1 cellular context compared by ENCODE assay signal in the genomic region with DNA sequence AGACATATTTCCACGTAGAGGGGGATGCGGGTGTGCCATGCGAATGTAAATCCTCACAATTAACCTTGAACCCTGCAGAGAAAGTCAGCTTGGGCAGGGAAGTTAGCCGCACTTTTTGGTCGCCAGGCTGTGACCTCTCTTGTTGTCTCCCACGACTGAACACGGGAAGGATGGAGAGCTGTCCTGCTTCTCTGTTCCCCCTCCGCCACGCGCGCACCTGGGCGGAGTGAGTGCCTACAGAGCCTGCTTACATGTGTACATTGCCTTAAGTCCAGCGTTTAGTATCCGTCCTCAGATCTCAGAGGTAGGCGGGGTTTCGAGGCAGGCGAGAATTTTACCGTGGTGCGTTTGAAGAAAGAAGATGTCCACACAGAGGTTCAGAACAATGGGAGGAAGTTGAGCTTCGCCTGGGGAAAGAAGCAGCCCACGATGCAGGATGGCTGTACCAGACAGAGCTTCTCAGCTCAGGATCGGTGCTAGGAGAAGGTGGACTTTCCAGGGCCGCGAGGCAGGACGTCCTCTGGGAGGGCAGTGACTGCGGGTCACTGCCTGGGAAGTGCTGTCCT.
TF ChIP-seq lines count a peak whose summit lies in the region.

No MANE protein-coding gene starts in this region.

TF ChIP-seq in K562, 482 proteins besides CTCF, POLR2A, EP300 and RAD21 (continued from another document and continues in another):
- TF ChIP-seq, protein P1, sequence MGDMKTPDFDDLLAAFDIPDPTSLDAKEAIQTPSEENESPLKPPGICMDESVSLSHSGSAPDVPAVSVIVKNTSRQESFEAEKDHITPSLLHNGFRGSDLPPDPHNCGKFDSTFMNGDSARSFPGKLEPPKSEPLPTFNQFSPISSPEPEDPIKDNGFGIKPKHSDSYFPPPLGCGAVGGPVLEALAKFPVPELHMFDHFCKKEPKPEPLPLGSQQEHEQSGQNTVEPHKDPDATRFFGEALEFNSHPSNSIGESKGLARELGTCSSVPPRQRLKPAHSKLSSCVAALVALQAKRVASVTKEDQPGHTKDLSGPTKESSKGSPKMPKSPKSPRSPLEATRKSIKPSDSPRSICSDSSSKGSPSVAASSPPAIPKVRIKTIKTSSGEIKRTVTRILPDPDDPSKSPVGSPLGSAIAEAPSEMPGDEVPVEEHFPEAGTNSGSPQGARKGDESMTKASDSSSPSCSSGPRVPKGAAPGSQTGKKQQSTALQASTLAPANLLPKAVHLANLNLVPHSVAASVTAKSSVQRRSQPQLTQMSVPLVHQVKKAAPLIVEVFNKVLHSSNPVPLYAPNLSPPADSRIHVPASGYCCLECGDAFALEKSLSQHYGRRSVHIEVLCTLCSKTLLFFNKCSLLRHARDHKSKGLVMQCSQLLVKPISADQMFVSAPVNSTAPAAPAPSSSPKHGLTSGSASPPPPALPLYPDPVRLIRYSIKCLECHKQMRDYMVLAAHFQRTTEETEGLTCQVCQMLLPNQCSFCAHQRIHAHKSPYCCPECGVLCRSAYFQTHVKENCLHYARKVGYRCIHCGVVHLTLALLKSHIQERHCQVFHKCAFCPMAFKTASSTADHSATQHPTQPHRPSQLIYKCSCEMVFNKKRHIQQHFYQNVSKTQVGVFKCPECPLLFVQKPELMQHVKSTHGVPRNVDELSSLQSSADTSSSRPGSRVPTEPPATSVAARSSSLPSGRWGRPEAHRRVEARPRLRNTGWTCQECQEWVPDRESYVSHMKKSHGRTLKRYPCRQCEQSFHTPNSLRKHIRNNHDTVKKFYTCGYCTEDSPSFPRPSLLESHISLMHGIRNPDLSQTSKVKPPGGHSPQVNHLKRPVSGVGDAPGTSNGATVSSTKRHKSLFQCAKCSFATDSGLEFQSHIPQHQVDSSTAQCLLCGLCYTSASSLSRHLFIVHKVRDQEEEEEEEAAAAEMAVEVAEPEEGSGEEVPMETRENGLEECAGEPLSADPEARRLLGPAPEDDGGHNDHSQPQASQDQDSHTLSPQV (IDR thresholded peaks at IDR 0.05), result no peak
- TF ChIP-seq, protein P2, sequence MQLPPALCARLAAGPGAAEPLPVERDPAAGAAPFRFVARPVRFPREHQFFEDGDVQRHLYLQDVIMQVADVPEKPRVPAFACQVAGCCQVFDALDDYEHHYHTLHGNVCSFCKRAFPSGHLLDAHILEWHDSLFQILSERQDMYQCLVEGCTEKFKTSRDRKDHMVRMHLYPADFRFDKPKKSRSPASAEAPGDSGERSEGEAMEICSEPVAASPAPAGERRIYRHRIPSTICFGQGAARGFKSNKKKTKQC (CRISPR knock-in tag; IDR thresholded peaks at IDR 0.05), result no peak; the same call in none of the 2 replicates
- no peak for TF ChIP-seq MEF2D (tag; conservative IDR thresholded peaks at IDR 0.05; ENCODE audit: low read depth)
- TF ChIP-seq BRCA1 (IDR thresholded peaks at IDR 0.05), result no peak
- no peak for TF ChIP-seq BRCA1 (CRISPR knock-in tag; IDR thresholded peaks at IDR 0.05)
- no peak for TF ChIP-seq ZNF644 (tag; IDR thresholded peaks at IDR 0.05; ENCODE audit: low read depth)
- TF ChIP-seq ZC3H11A (IDR thresholded peaks at IDR 0.05; ENCODE audit: low read depth, low read length), result no peak
- TF ChIP-seq POU5F1 (IDR thresholded peaks at IDR 0.05; ENCODE audit: borderline replicate concordance, low read depth, low read length, partially characterized antibody), result no peak
- TF ChIP-seq, protein P3, sequence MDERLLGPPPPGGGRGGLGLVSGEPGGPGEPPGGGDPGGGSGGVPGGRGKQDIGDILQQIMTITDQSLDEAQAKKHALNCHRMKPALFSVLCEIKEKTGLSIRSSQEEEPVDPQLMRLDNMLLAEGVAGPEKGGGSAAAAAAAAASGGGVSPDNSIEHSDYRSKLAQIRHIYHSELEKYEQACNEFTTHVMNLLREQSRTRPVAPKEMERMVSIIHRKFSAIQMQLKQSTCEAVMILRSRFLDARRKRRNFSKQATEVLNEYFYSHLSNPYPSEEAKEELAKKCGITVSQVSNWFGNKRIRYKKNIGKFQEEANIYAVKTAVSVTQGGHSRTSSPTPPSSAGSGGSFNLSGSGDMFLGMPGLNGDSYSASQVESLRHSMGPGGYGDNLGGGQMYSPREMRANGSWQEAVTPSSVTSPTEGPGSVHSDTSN (CRISPR knock-in tag; IDR thresholded peaks at IDR 0.05; ENCODE audit: low read depth), result no peak
- TF ChIP-seq, protein P3 (tag; conservative IDR thresholded peaks at IDR 0.05; ENCODE audit: low read depth), result no peak
- peak; percentile 24 for TF ChIP-seq TBP (optimal IDR thresholded peaks at IDR 0.05; ENCODE audit: low read depth, low read length)
- TF ChIP-seq RBM22 (IDR thresholded peaks at IDR 0.05; ENCODE audit: low read depth, low read length, poor library complexity, severe bottlenecking), result no peak
- TF ChIP-seq CBFA2T2 (conservative IDR thresholded peaks at IDR 0.05), result no peak
- TF ChIP-seq TEAD4 (IDR thresholded peaks at IDR 0.05; ENCODE audit: low read length), result peak; percentile 33; the same call in 1 of the 2 replicates
- no peak for TF ChIP-seq TEAD4 (CRISPR knock-in tag; IDR thresholded peaks at IDR 0.05; ENCODE audit: borderline replicate concordance)
- TF ChIP-seq ZNF707 (CRISPR knock-in tag; conservative IDR thresholded peaks at IDR 0.05), result no peak
- TF ChIP-seq SREBF1 (IDR thresholded peaks at IDR 0.05; ENCODE audit: borderline replicate concordance, low read depth, low read length), result no peak
- TF ChIP-seq LARP7 (IDR thresholded peaks at IDR 0.05), result no peak; the same call in 1 of the 2 replicates
- TF ChIP-seq SMARCC2 (IDR thresholded peaks at IDR 0.05; ENCODE audit: low read depth), result 0 out of 2 replicates have a peak, but pooled peaks have one; percentile 24
- TF ChIP-seq CHCHD3 (CRISPR knock-in tag; IDR thresholded peaks at IDR 0.05), result no peak
- no peak for TF ChIP-seq ZC3H4 (CRISPR knock-in tag; IDR thresholded peaks at IDR 0.05; ENCODE audit: borderline replicate concordance)
- no peak for TF ChIP-seq SRSF9 (IDR thresholded peaks at IDR 0.05; ENCODE audit: borderline replicate concordance, low read depth, low read length)
- TF ChIP-seq ZNF75A (CRISPR knock-in tag; IDR thresholded peaks at IDR 0.05), result no peak
- 0 out of 2 replicates have a peak, but pooled peaks have one; percentile 33 for TF ChIP-seq TAF7 (tag; IDR thresholded peaks at IDR 0.05)
- no peak for TF ChIP-seq GATA2 (CRISPR knock-in tag; IDR thresholded peaks at IDR 0.05)
- no peak for TF ChIP-seq MTA3 (IDR thresholded peaks at IDR 0.05; ENCODE audit: borderline replicate concordance)
- TF ChIP-seq BRD4 (IDR thresholded peaks at IDR 0.05), result no peak
- no peak for TF ChIP-seq ZNF311 (CRISPR knock-in tag; IDR thresholded peaks at IDR 0.05)
- TF ChIP-seq NFIX (CRISPR knock-in tag; IDR thresholded peaks at IDR 0.05; ENCODE audit: low read depth), result no peak
- TF ChIP-seq MAZ (CRISPR knock-in tag; conservative IDR thresholded peaks at IDR 0.05 in 1 of 2, IDR thresholded peaks at IDR 0.05 in 1 of 2), result no peak
- TF ChIP-seq GATAD2B (IDR thresholded peaks at IDR 0.05; ENCODE audit: borderline replicate concordance), result no peak
- TF ChIP-seq XRCC5 (IDR thresholded peaks at IDR 0.05; ENCODE audit: low read depth, low read length), result no peak
- TF ChIP-seq, protein P4, sequence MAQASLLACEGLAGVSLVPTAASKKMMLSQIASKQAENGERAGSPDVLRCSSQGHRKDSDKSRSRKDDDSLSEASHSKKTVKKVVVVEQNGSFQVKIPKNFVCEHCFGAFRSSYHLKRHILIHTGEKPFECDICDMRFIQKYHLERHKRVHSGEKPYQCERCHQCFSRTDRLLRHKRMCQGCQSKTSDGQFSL (CRISPR knock-in tag; IDR thresholded peaks at IDR 0.05), result no peak
- TF ChIP-seq, protein P4 (tag; IDR thresholded peaks at IDR 0.05), result no peak
- no peak for TF ChIP-seq ZNF197 (CRISPR knock-in tag; IDR thresholded peaks at IDR 0.05; ENCODE audit: low read depth)
- TF ChIP-seq ZNF561 (CRISPR knock-in tag; conservative IDR thresholded peaks at IDR 0.05), result no peak
- 0 out of 2 replicates have a peak, but pooled peaks have one; percentile 33 for TF ChIP-seq KLF13 (tag; IDR thresholded peaks at IDR 0.05; ENCODE audit: borderline replicate concordance, low read depth)
- no peak for TF ChIP-seq ZNF217 (CRISPR knock-in tag; IDR thresholded peaks at IDR 0.05)
- no peak for TF ChIP-seq KDM4B (IDR thresholded peaks at IDR 0.05; ENCODE audit: borderline replicate concordance in 2 of 2, low read depth in 1 of 2)
- TF ChIP-seq ZNF696 (CRISPR knock-in tag; conservative IDR thresholded peaks at IDR 0.05), result no peak
- no peak for TF ChIP-seq PHB (CRISPR knock-in tag; IDR thresholded peaks at IDR 0.05)
- TF ChIP-seq, protein P5, sequence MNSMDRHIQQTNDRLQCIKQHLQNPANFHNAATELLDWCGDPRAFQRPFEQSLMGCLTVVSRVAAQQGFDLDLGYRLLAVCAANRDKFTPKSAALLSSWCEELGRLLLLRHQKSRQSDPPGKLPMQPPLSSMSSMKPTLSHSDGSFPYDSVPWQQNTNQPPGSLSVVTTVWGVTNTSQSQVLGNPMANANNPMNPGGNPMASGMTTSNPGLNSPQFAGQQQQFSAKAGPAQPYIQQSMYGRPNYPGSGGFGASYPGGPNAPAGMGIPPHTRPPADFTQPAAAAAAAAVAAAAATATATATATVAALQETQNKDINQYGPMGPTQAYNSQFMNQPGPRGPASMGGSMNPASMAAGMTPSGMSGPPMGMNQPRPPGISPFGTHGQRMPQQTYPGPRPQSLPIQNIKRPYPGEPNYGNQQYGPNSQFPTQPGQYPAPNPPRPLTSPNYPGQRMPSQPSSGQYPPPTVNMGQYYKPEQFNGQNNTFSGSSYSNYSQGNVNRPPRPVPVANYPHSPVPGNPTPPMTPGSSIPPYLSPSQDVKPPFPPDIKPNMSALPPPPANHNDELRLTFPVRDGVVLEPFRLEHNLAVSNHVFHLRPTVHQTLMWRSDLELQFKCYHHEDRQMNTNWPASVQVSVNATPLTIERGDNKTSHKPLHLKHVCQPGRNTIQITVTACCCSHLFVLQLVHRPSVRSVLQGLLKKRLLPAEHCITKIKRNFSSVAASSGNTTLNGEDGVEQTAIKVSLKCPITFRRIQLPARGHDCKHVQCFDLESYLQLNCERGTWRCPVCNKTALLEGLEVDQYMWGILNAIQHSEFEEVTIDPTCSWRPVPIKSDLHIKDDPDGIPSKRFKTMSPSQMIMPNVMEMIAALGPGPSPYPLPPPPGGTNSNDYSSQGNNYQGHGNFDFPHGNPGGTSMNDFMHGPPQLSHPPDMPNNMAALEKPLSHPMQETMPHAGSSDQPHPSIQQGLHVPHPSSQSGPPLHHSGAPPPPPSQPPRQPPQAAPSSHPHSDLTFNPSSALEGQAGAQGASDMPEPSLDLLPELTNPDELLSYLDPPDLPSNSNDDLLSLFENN (IDR thresholded peaks at IDR 0.05; ENCODE audit: low read depth in 2 of 2, low read length in 2 of 2), result no peak
- no peak for TF ChIP-seq ZBTB7A (IDR thresholded peaks at IDR 0.05; ENCODE audit: borderline replicate concordance, control insufficient read depth, low read depth, low read length)
- no peak for TF ChIP-seq MECOM (CRISPR knock-in tag; IDR thresholded peaks at IDR 0.05)
- TF ChIP-seq MTF1 (CRISPR knock-in tag; IDR thresholded peaks at IDR 0.05; ENCODE audit: borderline replicate concordance), result no peak
- TF ChIP-seq, protein P6, sequence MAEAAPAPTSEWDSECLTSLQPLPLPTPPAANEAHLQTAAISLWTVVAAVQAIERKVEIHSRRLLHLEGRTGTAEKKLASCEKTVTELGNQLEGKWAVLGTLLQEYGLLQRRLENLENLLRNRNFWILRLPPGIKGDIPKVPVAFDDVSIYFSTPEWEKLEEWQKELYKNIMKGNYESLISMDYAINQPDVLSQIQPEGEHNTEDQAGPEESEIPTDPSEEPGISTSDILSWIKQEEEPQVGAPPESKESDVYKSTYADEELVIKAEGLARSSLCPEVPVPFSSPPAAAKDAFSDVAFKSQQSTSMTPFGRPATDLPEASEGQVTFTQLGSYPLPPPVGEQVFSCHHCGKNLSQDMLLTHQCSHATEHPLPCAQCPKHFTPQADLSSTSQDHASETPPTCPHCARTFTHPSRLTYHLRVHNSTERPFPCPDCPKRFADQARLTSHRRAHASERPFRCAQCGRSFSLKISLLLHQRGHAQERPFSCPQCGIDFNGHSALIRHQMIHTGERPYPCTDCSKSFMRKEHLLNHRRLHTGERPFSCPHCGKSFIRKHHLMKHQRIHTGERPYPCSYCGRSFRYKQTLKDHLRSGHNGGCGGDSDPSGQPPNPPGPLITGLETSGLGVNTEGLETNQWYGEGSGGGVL (CRISPR knock-in tag; IDR thresholded peaks at IDR 0.05), result no peak
- TF ChIP-seq KLF16 (IDR thresholded peaks at IDR 0.05), result no peak
- TF ChIP-seq ZNF699 (CRISPR knock-in tag; IDR thresholded peaks at IDR 0.05; ENCODE audit: insufficient replicate concordance), result no peak
- TF ChIP-seq TCF7 (IDR thresholded peaks at IDR 0.05; ENCODE audit: borderline replicate concordance), result peak; percentile 39; the same call in 1 of the 2 replicates
- TF ChIP-seq, protein P7, sequence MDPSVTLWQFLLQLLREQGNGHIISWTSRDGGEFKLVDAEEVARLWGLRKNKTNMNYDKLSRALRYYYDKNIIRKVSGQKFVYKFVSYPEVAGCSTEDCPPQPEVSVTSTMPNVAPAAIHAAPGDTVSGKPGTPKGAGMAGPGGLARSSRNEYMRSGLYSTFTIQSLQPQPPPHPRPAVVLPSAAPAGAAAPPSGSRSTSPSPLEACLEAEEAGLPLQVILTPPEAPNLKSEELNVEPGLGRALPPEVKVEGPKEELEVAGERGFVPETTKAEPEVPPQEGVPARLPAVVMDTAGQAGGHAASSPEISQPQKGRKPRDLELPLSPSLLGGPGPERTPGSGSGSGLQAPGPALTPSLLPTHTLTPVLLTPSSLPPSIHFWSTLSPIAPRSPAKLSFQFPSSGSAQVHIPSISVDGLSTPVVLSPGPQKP (CRISPR knock-in tag; IDR thresholded peaks at IDR 0.05), result no peak
- no peak for TF ChIP-seq CBFA2T3 (IDR thresholded peaks at IDR 0.05)
- no peak for TF ChIP-seq BRD9 (IDR thresholded peaks at IDR 0.05; ENCODE audit: low read depth, partially characterized antibody)
- TF ChIP-seq CHD2 (IDR thresholded peaks at IDR 0.05; ENCODE audit: low read depth, low read length), result no peak
- TF ChIP-seq IFI16 (CRISPR knock-in tag; IDR thresholded peaks at IDR 0.05), result no peak
- TF ChIP-seq ZFP36 (IDR thresholded peaks at IDR 0.05; ENCODE audit: low read depth, low read length, partially characterized antibody), result no peak
- no peak for TF ChIP-seq TAF15 (IDR thresholded peaks at IDR 0.05; ENCODE audit: low read depth, low read length)
- no peak for TF ChIP-seq NFYB (IDR thresholded peaks at IDR 0.05; ENCODE audit: extremely low read depth, insufficient read length)
- TF ChIP-seq ZNF354B (CRISPR knock-in tag; IDR thresholded peaks at IDR 0.05), result no peak
- TF ChIP-seq CXXC5 (CRISPR knock-in tag; IDR thresholded peaks at IDR 0.05), result no peak
